In genomic region chr6:106522557-106522956, GRCh38 we compare ENCODE assay signal across 16 cellular contexts.
DNase-seq lines count a peak whose midpoint lies in the region; ATAC-seq, FAIRE-seq and TF ChIP-seq lines count a peak whose summit lies in the region.
"Had no signal": no experiment of that assay in that cellular context is flagged by ENCODE, and none has a peak within 500 bp of the region (broad histone marks: within the 10 kb centered on the region; RNA-seq: fewer than 3 reads in every experiment).

No MANE protein-coding gene starts in this region.

- TF ChIP-seq CTCF in NB4 (IDR thresholded peaks at IDR 0.05; ENCODE audit: low read depth, low read length) (no peak), GM12878 (IDR thresholded peaks at IDR 0.05 in 2 of 3, conservative IDR thresholded peaks at IDR 0.05 in 1 of 3; ENCODE audit: control insufficient read depth in 2 of 3, extremely low read depth in 1 of 3, insufficient read depth in 1 of 3, low read depth in 3 of 3, low read length in 3 of 3) (no peak), GM20000 (IDR thresholded peaks at IDR 0.05; ENCODE audit: extremely low read depth, missing control alignments) (no peak)

- peaks cover 40% of the 10 kb centered on the region for H3K36me3 Mint-ChIP-seq in activated CD4-positive, alpha-beta T cell treated with anti-CD3 and anti-CD28 coated beads, Interleukin-2, amount 10 ng/mL, durations not matched to agents 7 days and 5 days (ENCODE audit: low read depth)
- H3K36me3 Mint-ChIP-seq in stimulated activated effector memory CD8-positive, alpha-beta T cell treated with anti-CD3 and anti-CD28 coated beads, Interleukin-12 subunit alpha, Interleukin-12 subunit beta, amount 100 ng/mL, for 72 hours = peaks cover 93% of the 10 kb centered on the region

- H3K4me3 ChIP-seq in NB4 (ENCODE audit: low read depth, low read length) = peak overlapping the region; percentile 57
- H3K4me3 ChIP-seq in GM12878 = peak overlapping the region; percentile 73
- H3K4me3 ChIP-seq: adrenal gland, dorsolateral prefrontal cortex, lung had no signal

- SMC1A ChIA-PET in GM12878 (lab: Charles Lee; ENCODE audit: uncharacterized antibody, unreplicated experiment) = interaction anchor here (0.7 to 9.0 kb wide), 11 partner anchors 11 to 324 kb away, joined by 3 to 109 read pairs (median 4); no protein-coding TSS in a partner anchor

- H4K20me1 ChIP-seq in GM12878 (ENCODE audit: control insufficient read depth, insufficient read depth) = no peaks in the 10 kb centered on the region

- 0% methylated on average over 2 of the region's 2 CpGs for WGBS in GM12878 (ENCODE audit: insufficient coverage, insufficient replicate concordance, low lambda C conversion rate, missing lambda C conversion rate)

- FAIRE-seq in GM12878 (lab: Jason Lieb, UNC) (no peak), frontal cortex (lab: Jason Lieb, UNC) (no peak)

- RAD21 ChIA-PET in GM12878 (lab: Charles Lee; ENCODE audit: unreplicated experiment) = interaction anchor here (0.8 to 7.9 kb wide), 5 partner anchors 10 to 108 kb away, joined by 3 to 101 read pairs (median 7); no protein-coding TSS in a partner anchor

- intact Hi-C loops in GM12878 (cut with micrococcal nuclease; ENCODE audit: unreplicated experiment) = loop anchor here (5.0 kb wide), 3 partner anchors 340 to 1040 kb away; no protein-coding TSS in a partner anchor

- CTCF ChIA-PET in activated CD4-positive, alpha-beta T cell treated with anti-CD3 and anti-CD28 coated beads, Interleukin-2, amount 10 ng/mL, durations not matched to agents 7 days and 5 days (lab: Charles Lee) = interaction anchor here (0.5 to 2.9 kb wide), 5 partner anchors 10 to 188 kb away, joined by 3 to 14 read pairs (median 4); partner anchors contain the start of gene CRYBG1
- CTCF ChIA-PET in GM12878 (lab: Yijun Ruan, JAX) = interaction anchor here (0.9 to 4.8 kb wide), 5 partner anchors 11 to 18 kb away, joined by 3 to 51 read pairs (median 4); no protein-coding TSS in a partner anchor

- H3K4me1 ChIP-seq in GM12878 (ENCODE audit: control insufficient read depth, insufficient read depth, low read length) = peaks cover 7% of the 10 kb centered on the region; the same call in 1 of the 2 replicates

- POLR2A ChIA-PET in activated CD4-positive, alpha-beta T cell treated with anti-CD3 and anti-CD28 coated beads, Interleukin-2, amount 10 ng/mL, durations not matched to agents 7 days and 5 days (lab: Charles Lee) = interaction anchor here (1.0 kb wide), 1 partner anchor 11 kb away, joined by 3 read pairs; no protein-coding TSS in a partner anchor
- POLR2A ChIA-PET in GM12878 (lab: Charles Lee) = interaction anchor here (0.5 to 3.8 kb wide), 4 partner anchors 12 to 102 kb away, joined by 3 to 47 read pairs (median 4); no protein-coding TSS in a partner anchor

- no peaks in the 10 kb centered on the region for H3K27me3 Mint-ChIP-seq in activated CD4-positive, alpha-beta T cell treated with anti-CD3 and anti-CD28 coated beads, Interleukin-2, amount 10 ng/mL, durations not matched to agents 7 days and 5 days

- peaks cover 80% of the 10 kb centered on the region for H3K79me2 ChIP-seq in GM12878 (ENCODE audit: control insufficient read depth, insufficient read depth, low read length)

- H2AFZ ChIP-seq in GM12878 (ENCODE audit: control insufficient read depth, low read depth, low read length) = no peak overlapping the region

- in situ Hi-C loops in GM12878 (cut with MboI) = loop anchor here (25.0 kb wide), 1 partner anchor 1060 kb away; no protein-coding TSS in a partner anchor

- H3K4me2 ChIP-seq in GM12878 (ENCODE audit: control insufficient read depth, insufficient read depth) = peak overlapping the region; percentile 79

- peak overlapping the region; percentile 97 for H3K27ac Mint-ChIP-seq in activated CD4-positive, alpha-beta T cell treated with anti-CD3 and anti-CD28 coated beads, Interleukin-2, amount 10 ng/mL, durations not matched to agents 7 days and 5 days
- peak overlapping the region; percentile 97 for H3K27ac Mint-ChIP-seq in stimulated activated effector memory CD8-positive, alpha-beta T cell treated with anti-CD3 and anti-CD28 coated beads, Interleukin-12 subunit alpha, Interleukin-12 subunit beta, amount 100 ng/mL, for 72 hours

- TF ChIP-seq EP300 in GM12878 (IDR thresholded peaks at IDR 0.05; ENCODE audit: borderline replicate concordance in 1 of 2, control insufficient read depth in 1 of 2, low read depth in 2 of 2, low read length in 2 of 2) = no peak

- BruUV-seq in GM12878 (replicated peaks; lab: Mats Ljungman, UMichigan) = no TSS peak

- ATAC-seq in GM12878 (peak; percentile 1; the same call in 1 of the 3 replicates), GM21515 (IDR thresholded peaks at IDR 0.05; ENCODE audit: unreplicated experiment) (no peak)
- no peak for ATAC-seq in stimulated activated effector memory CD8-positive, alpha-beta T cell treated with anti-CD3 and anti-CD28 coated beads, Interleukin-12 subunit alpha, Interleukin-12 subunit beta, amount 100 ng/mL, for 72 hours
- ATAC-seq: HCT116 had no signal

- H3K27me3 ChIP-seq in GM12878 (replicated peaks in 1 of 2; ENCODE audit: control insufficient read depth in 2 of 2, insufficient read depth in 2 of 2, low read length in 1 of 2) = no peaks in the 10 kb centered on the region
- H3K27me3 ChIP-seq: adrenal gland, vagina had no signal

- H3K27ac ChIP-seq in GM12878 (ENCODE audit: control insufficient read depth, insufficient read depth) = peak overlapping the region; percentile 93
- H3K27ac ChIP-seq: adrenal gland, dorsolateral prefrontal cortex had no signal

- H3K9me3 Mint-ChIP-seq in activated CD4-positive, alpha-beta T cell treated with anti-CD3 and anti-CD28 coated beads, Interleukin-2, amount 10 ng/mL, durations not matched to agents 7 days and 5 days = no peaks in the 10 kb centered on the region
- H3K9me3 Mint-ChIP-seq in stimulated activated effector memory CD8-positive, alpha-beta T cell treated with anti-CD3 and anti-CD28 coated beads, Interleukin-12 subunit alpha, Interleukin-12 subunit beta, amount 100 ng/mL, for 72 hours = no peaks in the 10 kb centered on the region

- no peak for TF ChIP-seq RAD21 in GM12878 (IDR thresholded peaks at IDR 0.05; ENCODE audit: insufficient read depth, low read depth, low read length)

- peak overlapping the region; percentile 93 for H3K9ac ChIP-seq in GM12878 (ENCODE audit: control insufficient read depth, insufficient read depth, low read length)

- H3K9me3 ChIP-seq in GM12878 (replicated peaks; ENCODE audit: control insufficient read depth, insufficient read depth, low read length) = no peaks in the 10 kb centered on the region
- H3K9me3 ChIP-seq: adrenal gland, vagina had no signal

- TF ChIP-seq POLR2A in NB4 (IDR thresholded peaks at IDR 0.05; ENCODE audit: extremely low read depth, insufficient read length) = no peak
- no peak for TF ChIP-seq POLR2A in GM12878 (IDR thresholded peaks at IDR 0.05; ENCODE audit: low read depth, low read length)

- peaks cover 69% of the 10 kb centered on the region for H3K4me1 Mint-ChIP-seq in activated CD4-positive, alpha-beta T cell treated with anti-CD3 and anti-CD28 coated beads, Interleukin-2, amount 10 ng/mL, durations not matched to agents 7 days and 5 days
- H3K4me1 Mint-ChIP-seq in stimulated activated effector memory CD8-positive, alpha-beta T cell treated with anti-CD3 and anti-CD28 coated beads, Interleukin-12 subunit alpha, Interleukin-12 subunit beta, amount 100 ng/mL, for 72 hours = peaks cover 57% of the 10 kb centered on the region

- peak overlapping the region; percentile 86 for H3K4me3 Mint-ChIP-seq in activated CD4-positive, alpha-beta T cell treated with anti-CD3 and anti-CD28 coated beads, Interleukin-2, amount 10 ng/mL, durations not matched to agents 7 days and 5 days
- H3K4me3 Mint-ChIP-seq in stimulated activated effector memory CD8-positive, alpha-beta T cell treated with anti-CD3 and anti-CD28 coated beads, Interleukin-12 subunit alpha, Interleukin-12 subunit beta, amount 100 ng/mL, for 72 hours = peak overlapping the region; percentile 76

- DNase-seq in activated CD4-positive, alpha-beta T cell treated with anti-CD3 and anti-CD28 coated beads, Interleukin-2, amount 10 ng/mL, durations not matched to agents 7 days and 5 days = no peak
- DNase-seq in activated CD4-positive, alpha-beta T cell treated with anti-CD3 and anti-CD28 coated beads, Interleukin-2, amount 50 U/mL, for 48 hours = no peak
- DNase-seq in NB4 (ENCODE audit: low read depth) (peak; percentile 78), GM12878 (ENCODE audit: low read depth, low spot score) (no peak), frontal cortex (ENCODE audit: low spot score in 2 of 2) (no peak), GM20000 (ENCODE audit: low spot score) (no peak)
- no peak for DNase-seq in stimulated activated effector memory CD8-positive, alpha-beta T cell treated with anti-CD3 and anti-CD28 coated beads, Interleukin-12 subunit alpha, Interleukin-12 subunit beta, amount 100 ng/mL, for 72 hours (ENCODE audit: low spot score in 2 of 2)
- DNase-seq: ACHN, adrenal gland, dorsolateral prefrontal cortex, NCI-H1105, NCI-H82 had no signal

- peaks cover 0 to 10% of the 10 kb centered on the region in 2 experiments; a peak in 1 of 4 replicates for H3K36me3 ChIP-seq in GM12878 (ENCODE audit: control insufficient read depth in 2 of 2, insufficient read depth in 2 of 2, low read length in 1 of 2)
- H3K36me3 ChIP-seq: adrenal gland, vagina had no signal

TF ChIP-seq in GM12878, 131 proteins besides CTCF, POLR2A, EP300 and RAD21 (continues in another document):
- TF ChIP-seq POLR2AphosphoS5 (IDR thresholded peaks at IDR 0.05; ENCODE audit: low read length) = 0 out of 2 replicates have a peak, but pooled peaks have one; percentile 60
